Comparison of ENCODE assay signal across 8 cellular contexts in genomic region chr12:102062419-102062806, GRCh38. TPM values are rescaled to one million over a fixed set of nuclear protein-coding genes. Genes with fewer than 3 reads are reported as not detected.
DNase-seq lines count a peak whose midpoint lies in the region; ATAC-seq, FAIRE-seq and TF ChIP-seq lines count a peak whose summit lies in the region.

No MANE protein-coding gene starts in this region.

- BruUV-seq in OCI-LY7 (replicated peaks; lab: Mats Ljungman, UMichigan) = no TSS peak
- BruUV-seq in endothelial cell of umbilical vein (replicated peaks; lab: Mats Ljungman, UMichigan) = no TSS peak

- H3K36me3 ChIP-seq in DOHH2 (ENCODE audit: control insufficient read depth, low read length) = peaks cover 25% of the 10 kb centered on the region
- H3K36me3 ChIP-seq in OCI-LY7 (ENCODE audit: insufficient read depth, low read length) = no peaks in the 10 kb centered on the region
- no peaks in the 10 kb centered on the region for H3K36me3 ChIP-seq in endothelial cell of umbilical vein (ENCODE audit: control insufficient read depth in 2 of 2, extremely low read depth in 1 of 2, insufficient read depth in 2 of 2, low read length in 2 of 2)

- TF ChIP-seq CTCF in DOHH2 (IDR thresholded peaks at IDR 0.05; ENCODE audit: low read depth, low read length, poor library complexity, severe bottlenecking) = no peak
- TF ChIP-seq CTCF in OCI-LY7 (conservative IDR thresholded peaks at IDR 0.05; ENCODE audit: low read length) = no peak
- no peak for TF ChIP-seq CTCF in endothelial cell of umbilical vein (IDR thresholded peaks at IDR 0.05; ENCODE audit: extremely low read depth in 1 of 2, insufficient read depth in 1 of 2, low read depth in 1 of 2, low read length in 2 of 2)
- no peak for TF ChIP-seq CTCF in progenitor cell of endocrine pancreas (IDR thresholded peaks at IDR 0.05; ENCODE audit: unreplicated experiment)

- POLR2A ChIA-PET in OCI-LY7 (lab: Charles Lee) = interaction anchor here (1.0 to 2.7 kb wide), 5 partner anchors 8 to 128 kb away, joined by 3 to 8 read pairs (median 5); no protein-coding TSS in a partner anchor
- POLR2A ChIA-PET in endothelial cell of umbilical vein (lab: Charles Lee) = no interaction called here

- no peaks in the 10 kb centered on the region for H3F3A ChIP-seq in DOHH2 (ENCODE audit: control insufficient read depth, insufficient read depth)

- no peaks in the 10 kb centered on the region for H3K27me3 ChIP-seq in DOHH2 (ENCODE audit: control insufficient read depth, low read length)
- H3K27me3 ChIP-seq in endothelial cell of umbilical vein (ENCODE audit: control insufficient read depth in 2 of 2, insufficient read depth in 2 of 2, low read length in 2 of 2) = no peaks in the 10 kb centered on the region

- H3K9me3 ChIP-seq in DOHH2 (ENCODE audit: control insufficient read depth, insufficient read depth, low read length) (no peaks in the 10 kb centered on the region), OCI-LY7 (ENCODE audit: low read length) (no peaks in the 10 kb centered on the region), endothelial cell of umbilical vein (replicated peaks; ENCODE audit: control insufficient read depth, insufficient read depth, low read length) (no peaks in the 10 kb centered on the region)

- H3K27me3 Mint-ChIP-seq in progenitor cell of endocrine pancreas = peaks cover 60% of the 10 kb centered on the region

- no peak for FAIRE-seq in endothelial cell of umbilical vein (lab: Jason Lieb, UNC)

- H3K4me1 Mint-ChIP-seq in progenitor cell of endocrine pancreas (ENCODE audit: low read depth) = peaks cover 17% of the 10 kb centered on the region

- H3K4me1 ChIP-seq in DOHH2 (ENCODE audit: control insufficient read depth, low read length) (peaks cover 9% of the 10 kb centered on the region), OCI-LY7 (ENCODE audit: insufficient read depth, low read length, poor library complexity, severe bottlenecking) (peaks cover 6% of the 10 kb centered on the region), endothelial cell of umbilical vein (ENCODE audit: control insufficient read depth, extremely low read depth, insufficient read depth, low read length) (peaks cover 6% of the 10 kb centered on the region)

- H3K9me2 ChIP-seq in DOHH2 (replicated peaks; ENCODE audit: control insufficient read depth, low read length) = no peaks in the 10 kb centered on the region
- H3K9me2 ChIP-seq in OCI-LY7 (ENCODE audit: insufficient read depth, low read length) = no peaks in the 10 kb centered on the region

- DNase-seq in OCI-LY7 (ENCODE audit: low spot score) (no peak), endothelial cell of umbilical vein (ENCODE audit: low read depth, low spot score) (no peak), progenitor cell of endocrine pancreas (ENCODE audit: low spot score, unreplicated experiment) (no peak), AML-193 (lab: John Stamatoyannopoulos, UW) (no peak), iPS-NIHi7 (ENCODE audit: extremely low spot score) (no peak)

- no peaks in the 10 kb centered on the region for H3K9me3 Mint-ChIP-seq in progenitor cell of endocrine pancreas (ENCODE audit: low read depth)

- no peaks in the 10 kb centered on the region for H3K9me1 ChIP-seq in endothelial cell of umbilical vein (replicated peaks; ENCODE audit: control insufficient read depth, extremely low read depth, insufficient read depth, low read length)

- no peak overlapping the region for H3K27ac ChIP-seq in DOHH2 (ENCODE audit: low read depth, low read length)
- H3K27ac ChIP-seq in OCI-LY7 (ENCODE audit: low read depth, low read length, poor library complexity, severe bottlenecking) = no peak overlapping the region
- H3K27ac ChIP-seq in endothelial cell of umbilical vein (ENCODE audit: insufficient read depth, low read depth, low read length) = no peak overlapping the region

- CTCF ChIA-PET in OCI-LY7 (lab: Charles Lee; ENCODE audit: unreplicated experiment) = interaction anchor here (1.3 kb wide), 1 partner anchor 51 kb away, joined by 3 read pairs; no protein-coding TSS in a partner anchor
- CTCF ChIA-PET in endothelial cell of umbilical vein (lab: Charles Lee) = interaction anchor here (0.6 to 1.6 kb wide), 4 partner anchors 33 to 289 kb away, joined by 3 to 7 read pairs (median 4); no protein-coding TSS in a partner anchor

- no peak overlapping the region for H3K9ac ChIP-seq in endothelial cell of umbilical vein (replicated peaks; ENCODE audit: extremely low read depth, insufficient read depth, low read length)

- dilution Hi-C loops in endothelial cell of umbilical vein (cut with MboI; ENCODE audit: extremely low pct_ligation_motif_present, low sequenced_read_pairs) = no loop called here

- no peak overlapping the region for H3K27ac Mint-ChIP-seq in progenitor cell of endocrine pancreas

- H3K4me3 Mint-ChIP-seq in progenitor cell of endocrine pancreas (ENCODE audit: low read depth) = peak overlapping the region; percentile 99

- no peak for TF ChIP-seq POLR2A in endothelial cell of umbilical vein (IDR thresholded peaks at IDR 0.05; ENCODE audit: low read depth, low read length)

- H4K20me1 ChIP-seq in DOHH2 (ENCODE audit: control insufficient read depth, insufficient read depth, low read depth, low read length) (no peaks in the 10 kb centered on the region), OCI-LY7 (ENCODE audit: insufficient read depth, low read length) (no peaks in the 10 kb centered on the region), endothelial cell of umbilical vein (replicated peaks; ENCODE audit: control insufficient read depth, extremely low read depth, insufficient read depth, low read length) (no peaks in the 10 kb centered on the region)

- peaks cover 1% of the 10 kb centered on the region for H3K36me3 Mint-ChIP-seq in progenitor cell of endocrine pancreas (ENCODE audit: insufficient read depth)

- H3K4me3 ChIP-seq in DOHH2 (ENCODE audit: low read length) (peak overlapping the region; percentile 76), OCI-LY7 (ENCODE audit: low read depth, low read length, poor library complexity, severe bottlenecking) (peak overlapping the region; percentile 90), endothelial cell of umbilical vein (replicated peaks in 1 of 3; ENCODE audit: insufficient read depth in 1 of 3, low read depth in 1 of 3, low read length in 3 of 3) (no peak overlapping the region)

- peaks cover 8% of the 10 kb centered on the region for H3K79me2 ChIP-seq in DOHH2 (ENCODE audit: control insufficient read depth, low read length)
- H3K79me2 ChIP-seq in OCI-LY7 (ENCODE audit: insufficient read depth, low read depth, low read length) = no peaks in the 10 kb centered on the region; the same call in 1 of the 2 replicates
- no peaks in the 10 kb centered on the region for H3K79me2 ChIP-seq in endothelial cell of umbilical vein (ENCODE audit: control insufficient read depth, insufficient read depth, low read length)

- H2AFZ ChIP-seq in OCI-LY7 (ENCODE audit: low read length) = peak overlapping the region; percentile 93
- peak overlapping the region; percentile 78 for H2AFZ ChIP-seq in endothelial cell of umbilical vein (ENCODE audit: low read depth, low read length)

- intact Hi-C loops in OCI-LY7 (cut with micrococcal nuclease; ENCODE audit: unreplicated experiment) (loop anchor here (2.0 to 5.0 kb wide), 4 partner anchors 58 to 290 kb away; partner anchors contain the start of genes NUP37 and PARPBP), endothelial cell of umbilical vein (cut with micrococcal nuclease) (loop anchor here (1.0 to 10.0 kb wide), 4 partner anchors 58 to 1858 kb away; partner anchors contain the start of genes ACTR6, DRAM1, NUP37 and PARPBP)

- H3K4me2 ChIP-seq in DOHH2 (ENCODE audit: low read length) = peak overlapping the region; percentile 83
- peak overlapping the region; percentile 49 for H3K4me2 ChIP-seq in OCI-LY7 (ENCODE audit: low read length)
- H3K4me2 ChIP-seq in endothelial cell of umbilical vein (ENCODE audit: insufficient read depth, low read length) = peak overlapping the region; percentile 57

- ATAC-seq in HG02759 (IDR thresholded peaks at IDR 0.05; ENCODE audit: unreplicated experiment) (no peak), GM18873 (IDR thresholded peaks at IDR 0.05; ENCODE audit: low FRiP score, unreplicated experiment) (no peak)

RNA-seq across cellular contexts. Expression of gene WASHC3, which starts 0.6 kb away (rescaled TPM):
- total RNA-seq in OCI-LY7 (2014; rRNA removed; shearing (Covaris generic)) = 28.4 and 29.2 TPM in 2 replicates
- total RNA-seq in OCI-LY7 (2022) (33.3 and 34.4 TPM in 2 replicates), endothelial cell of umbilical vein (26.1 and 27.8 TPM in 2 replicates), progenitor cell of endocrine pancreas (14.5 and 16.8 TPM in 2 replicates)
- polyA plus RNA-seq in endothelial cell of umbilical vein = 28.2 and 28.8 TPM in 2 replicates
- polyA plus RNA-seq in endothelial cell of umbilical vein (2011; cell fraction: cytosol; rRNA removed) = 46.9 and 47.4 TPM in 2 replicates
- 27.1 and 29.2 TPM in 2 replicates for polyA plus RNA-seq in endothelial cell of umbilical vein (2011; cell fraction: nucleus; rRNA removed)
- polyA plus RNA-seq in endothelial cell of umbilical vein (2012) = 27.4 and 28.2 TPM in 2 replicates
- polyA minus RNA-seq in endothelial cell of umbilical vein = 21.0 and 21.2 TPM in 2 replicates
- 9.8 TPM for polyA minus RNA-seq in endothelial cell of umbilical vein (2011; cell fraction: cytosol; rRNA and poly(A)+ RNA removed)
- 19.2 and 23.9 TPM in 2 replicates for polyA minus RNA-seq in endothelial cell of umbilical vein (2011; cell fraction: nucleus; rRNA and poly(A)+ RNA removed)

RNA-seq across cellular contexts. Expression of gene NUP37, which starts 57.5 kb away (rescaled TPM):
- total RNA-seq in OCI-LY7 (2014; rRNA removed; shearing (Covaris generic)) = 32.9 and 40.6 TPM in 2 replicates
- total RNA-seq in OCI-LY7 (2022) (70.3 and 72.8 TPM in 2 replicates), endothelial cell of umbilical vein (41.3 and 46.8 TPM in 2 replicates), progenitor cell of endocrine pancreas (28.7 and 33.6 TPM in 2 replicates)
- 20.1 and 25.0 TPM in 2 replicates for polyA plus RNA-seq in endothelial cell of umbilical vein
- polyA plus RNA-seq in endothelial cell of umbilical vein (2011; cell fraction: cytosol; rRNA removed) = 37.6 and 43.5 TPM in 2 replicates
- polyA plus RNA-seq in endothelial cell of umbilical vein (2011; cell fraction: nucleus; rRNA removed) = 24.2 and 32.7 TPM in 2 replicates
- 36.3 and 64.0 TPM in 2 replicates for polyA plus RNA-seq in endothelial cell of umbilical vein (2012)
- polyA minus RNA-seq in endothelial cell of umbilical vein = 11.2 and 16.5 TPM in 2 replicates
- polyA minus RNA-seq in endothelial cell of umbilical vein (2011; cell fraction: cytosol; rRNA and poly(A)+ RNA removed) = 27.2 TPM
- 9.2 and 14.2 TPM in 2 replicates for polyA minus RNA-seq in endothelial cell of umbilical vein (2011; cell fraction: nucleus; rRNA and poly(A)+ RNA removed)

RNA-seq across cellular contexts. Expression of gene PARPBP, which starts 57.6 kb away (rescaled TPM):
- 32.9 and 48.8 TPM in 2 replicates for total RNA-seq in OCI-LY7 (2014; rRNA removed; shearing (Covaris generic))
- total RNA-seq in OCI-LY7 (2022) = 48.3 and 49.8 TPM in 2 replicates
- 19.0 and 19.6 TPM in 2 replicates for total RNA-seq in endothelial cell of umbilical vein
- 2.6 and 4.2 TPM in 2 replicates for polyA plus RNA-seq in endothelial cell of umbilical vein
- 5.7 and 6.1 TPM in 2 replicates for polyA plus RNA-seq in endothelial cell of umbilical vein (2011; cell fraction: cytosol; rRNA removed)
- 9.2 and 16.9 TPM in 2 replicates for polyA plus RNA-seq in endothelial cell of umbilical vein (2011; cell fraction: nucleus; rRNA removed)
- 7.7 and 19.8 TPM in 2 replicates for polyA plus RNA-seq in endothelial cell of umbilical vein (2012)
- 9.3 and 11.9 TPM in 2 replicates for polyA minus RNA-seq in endothelial cell of umbilical vein
- polyA minus RNA-seq in endothelial cell of umbilical vein (2011; cell fraction: cytosol; rRNA and poly(A)+ RNA removed) = 12.9 TPM
- polyA minus RNA-seq in endothelial cell of umbilical vein (2011; cell fraction: nucleus; rRNA and poly(A)+ RNA removed) = 20.6 and 44.3 TPM in 2 replicates
- 16.9 and 17.0 TPM in 2 replicates for total RNA-seq in progenitor cell of endocrine pancreas

Comparison
In these comparisons a context has a peak if more than half of its experiments do, and no peak if none do; other contexts are left out.
1. H3K4me3 ChIP-seq: peak in DOHH2 (single experiment) and OCI-LY7 (single experiment); none in endothelial cell of umbilical vein (0 of 3).
2. Peak in every context shown above with its lines, with median percentiles within 50 percentile points of each other: H3K4me2 ChIP-seq.